ENCODE assay signal across 17 cellular contexts in genomic region chr10:30959855-30960247, GRCh38.
DNase-seq lines count a peak whose midpoint lies in the region; ATAC-seq and TF ChIP-seq lines count a peak whose summit lies in the region.
"Had no signal": no experiment of that assay in that cellular context is flagged by ENCODE, and none has a peak within 500 bp of the region (broad histone marks: within the 10 kb centered on the region; RNA-seq: fewer than 3 reads in every experiment).

No MANE protein-coding gene starts in this region.

- DNase-seq in foreskin melanocyte (peak; percentile 24), HT-29 (ENCODE audit: low spot score) (no peak), NCI-H187 treated with DMSO at 0.1 percent for 48 hours (lab: John Stamatoyannopoulos, UW) (no peak), glutamatergic neuron (no peak)
- no peak for DNase-seq in stimulated activated naive CD4-positive, alpha-beta T cell treated with Interleukin-2 at 50 U/mL for 16 hours (lab: John Stamatoyannopoulos, UW)
- DNase-seq: activated CD4-positive, alpha-beta T cell treated with anti-CD3 and anti-CD28 coated beads for 48 hours; activated naive CD8-positive, alpha-beta T cell treated with anti-CD3 and anti-CD28 coated beads for 36 hours; IMR-90; NCI-H1417 treated with DMSO at 0.1 percent for 48 hours; NCI-H510A; testis had no signal

- no peaks in the 10 kb centered on the region for H3K4me1 Mint-ChIP-seq in glutamatergic neuron (ENCODE audit: low read depth, unreplicated experiment)

- H3K27me3 Mint-ChIP-seq in glutamatergic neuron (ENCODE audit: unreplicated experiment), result no peaks in the 10 kb centered on the region
- H3K27me3 Mint-ChIP-seq: activated naive CD8-positive, alpha-beta T cell treated with anti-CD3 and anti-CD28 coated beads for 36 hours had no signal

- no peak overlapping the region for H3K4me3 Mint-ChIP-seq in glutamatergic neuron (ENCODE audit: unreplicated experiment)
- H3K4me3 Mint-ChIP-seq: activated naive CD8-positive, alpha-beta T cell treated with anti-CD3 and anti-CD28 coated beads for 36 hours; CD14-positive monocyte; T-helper 1 cell treated with Interleukin-12 subunit alpha and Interleukin-12 subunit beta and Interleukin-4 antibody, amounts not matched to agents 30 μg/mL and 1 μg/mL, for 36 hours had no signal

- ATAC-seq in GM18498 (IDR thresholded peaks at IDR 0.05; ENCODE audit: unreplicated experiment) (peak; percentile 15), GM21529 (IDR thresholded peaks at IDR 0.05; ENCODE audit: unreplicated experiment) (peak; percentile 10), HG03342 (IDR thresholded peaks at IDR 0.05; ENCODE audit: unreplicated experiment) (peak; percentile 19)

- no peaks in the 10 kb centered on the region for H3K9me3 Mint-ChIP-seq in glutamatergic neuron (ENCODE audit: unreplicated experiment)

- H3K27ac Mint-ChIP-seq in glutamatergic neuron (ENCODE audit: unreplicated experiment), result no peak overlapping the region
- H3K27ac Mint-ChIP-seq: activated naive CD8-positive, alpha-beta T cell treated with anti-CD3 and anti-CD28 coated beads for 36 hours; activated T-helper 2 cell treated with anti-CD3 and anti-CD28 coated beads, Interferon-gamma antibody, Interleukin-2, Interleukin-4, amounts not matched to agents 10 μg/mL and 5 μg/mL and 100 μg/mL, durations not matched to agents 14 hours and 24 hours and 36 hours; CD14-positive monocyte; T-helper 1 cell treated with Interleukin-12 subunit alpha and Interleukin-12 subunit beta and Interleukin-4 antibody, amounts not matched to agents 30 μg/mL and 1 μg/mL, for 36 hours had no signal

- no peak for TF ChIP-seq CTCF in glutamatergic neuron (IDR thresholded peaks at IDR 0.05; ENCODE audit: partially characterized antibody, unreplicated experiment)

- peaks cover under 1% of the 10 kb centered on the region for H3K36me3 Mint-ChIP-seq in glutamatergic neuron (ENCODE audit: unreplicated experiment)
